Comparison of ENCODE assay signal across 9 cellular contexts in genomic region chr6:145372671-145373123, GRCh38.
A peak's percentile ranks its signal among the peaks of the same experiment; 100 is the strongest.
DNase-seq lines count a peak whose midpoint lies in the region; ATAC-seq and TF ChIP-seq lines count a peak whose summit lies in the region.
"Had no signal": no experiment of that assay in that cellular context is flagged by ENCODE, and none has a peak within 500 bp of the region (broad histone marks: within the 10 kb centered on the region; RNA-seq: fewer than 3 reads in every experiment).

No MANE protein-coding gene starts in this region.

- no peak for TF ChIP-seq CTCF in GM20000 (IDR thresholded peaks at IDR 0.05; ENCODE audit: extremely low read depth, missing control alignments)
- no peak for TF ChIP-seq CTCF in cardiac fibroblast (IDR thresholded peaks at IDR 0.05; ENCODE audit: low read depth, low read length)
- no peak for TF ChIP-seq CTCF in parathyroid adenoma (IDR thresholded peaks at IDR 0.05)
- no peak for TF ChIP-seq CTCF in osteocyte (IDR thresholded peaks at IDR 0.05)

- H3K27ac Mint-ChIP-seq in osteocyte (ENCODE audit: unreplicated experiment), result no peak overlapping the region

- no peaks in the 10 kb centered on the region for H3K79me2 ChIP-seq in parathyroid adenoma

- H3K9me3 Mint-ChIP-seq in osteocyte (ENCODE audit: unreplicated experiment), result no peaks in the 10 kb centered on the region

- peaks cover 9% of the 10 kb centered on the region for H3K4me1 Mint-ChIP-seq in osteocyte (ENCODE audit: unreplicated experiment)

- H2AFZ ChIP-seq in parathyroid adenoma, result peak overlapping the region; percentile 4

- peak; percentile 97 for ATAC-seq in HG03460 (IDR thresholded peaks at IDR 0.05; ENCODE audit: unreplicated experiment)

- H3K27me3 ChIP-seq in parathyroid adenoma (ENCODE audit: control insufficient read depth, insufficient read depth, low read length), result no peaks in the 10 kb centered on the region

- no peaks in the 10 kb centered on the region for H3K36me3 Mint-ChIP-seq in osteocyte (ENCODE audit: unreplicated experiment)

- peaks cover 7% of the 10 kb centered on the region for H3K27me3 Mint-ChIP-seq in osteocyte (ENCODE audit: unreplicated experiment)

- H3K9ac ChIP-seq in parathyroid adenoma, result no peak overlapping the region

- H3K4me1 ChIP-seq in parathyroid adenoma, result no peaks in the 10 kb centered on the region

- H3K36me3 ChIP-seq in parathyroid adenoma (ENCODE audit: control insufficient read depth, insufficient read depth, low read length), result no peaks in the 10 kb centered on the region

- no peak overlapping the region for H3K4me2 ChIP-seq in parathyroid adenoma (ENCODE audit: low read length)

- H3K9me3 ChIP-seq in parathyroid adenoma (ENCODE audit: control insufficient read depth, low read length), result peaks cover 5% of the 10 kb centered on the region

- H3K27ac ChIP-seq in parathyroid adenoma, result no peak overlapping the region
- H3K27ac ChIP-seq: epithelial cell of prostate had no signal

- H3K4me3 ChIP-seq in cardiac fibroblast (replicated peaks in 1 of 2; ENCODE audit: low read depth in 2 of 2, low read length in 2 of 2) (peak overlapping the region; percentile 9 to 24), parathyroid adenoma (ENCODE audit: low read depth, low read length) (no peak overlapping the region)

- DNase-seq in EH (ENCODE audit: low read depth), result peak; percentile 76
- peak; percentile 46 for DNase-seq in GM20000 (ENCODE audit: low spot score)
- peak; percentile 68 to 84 for DNase-seq in cardiac fibroblast (ENCODE audit: low read depth in 2 of 2)
- DNase-seq in NCI-H2227 treated with DMSO at 0.1 percent for 48 hours (lab: John Stamatoyannopoulos, UW), result no peak
- no peak for DNase-seq in osteocyte (ENCODE audit: extremely low spot score, unreplicated experiment)
- DNase-seq in activated effector memory CD4-positive, alpha-beta T cell treated with anti-CD3 and anti-CD28 coated beads, Interleukin-2, amount 50 U/mL, for 16 hours, result no peak

- no peak overlapping the region for H3K4me3 Mint-ChIP-seq in osteocyte (ENCODE audit: unreplicated experiment)

Comparison
In these comparisons a context has a peak if more than half of its experiments do, and no peak if none do; other contexts are left out.
1. DNase-seq: peak in EH (single experiment), GM20000 (single experiment) and cardiac fibroblast (2 of 2); none in NCI-H2227 treated with DMSO at 0.1 percent for 48 hours (single experiment), osteocyte (single experiment) and activated effector memory CD4-positive, alpha-beta T cell treated with anti-CD3 and anti-CD28 coated beads, Interleukin-2, amount 50 U/mL, for 16 hours (single experiment).